Comparison of ENCODE assay signal across 15 cellular contexts in genomic region chr11:12186683-12187082, GRCh38.
DNase-seq lines count a peak whose midpoint lies in the region; ATAC-seq and TF ChIP-seq lines count a peak whose summit lies in the region.
"Had no signal": no experiment of that assay in that cellular context is flagged by ENCODE, and none has a peak within 500 bp of the region (broad histone marks: within the 10 kb centered on the region; RNA-seq: fewer than 3 reads in every experiment).

No MANE protein-coding gene starts in this region.

- H3K36me3 ChIP-seq in mesodermal cell (ENCODE audit: control insufficient read depth, insufficient read depth, low read length): peaks cover 46% of the 10 kb centered on the region

- H3K9me3 Mint-ChIP-seq in natural killer cell treated with Interleukin-12 subunit alpha and Interleukin-12 subunit beta and Interleukin-15 and Interleukin-18, amount 100 ng/mL, for 72 hours: no peaks in the 10 kb centered on the region
- H3K9me3 Mint-ChIP-seq in natural killer cell: no peaks in the 10 kb centered on the region
- no peaks in the 10 kb centered on the region for H3K9me3 Mint-ChIP-seq in activated CD4-positive, alpha-beta memory T cell treated with anti-CD3 and anti-CD28 coated beads, Interleukin-2, amount 10 ng/mL, durations not matched to agents 7 days and 5 days
- H3K9me3 Mint-ChIP-seq: activated naive CD8-positive, alpha-beta T cell treated with anti-CD3 and anti-CD28 coated beads, Interleukin-2, amount 10 ng/mL, durations not matched to agents 7 days and 5 days had no signal

- WGBS in mesodermal cell (ENCODE audit: insufficient coverage in 2 of 2), 2 experiments: 95 to 96% methylated on average over 6 of the region's 6 CpGs

- CTCF ChIA-PET in activated CD4-positive, alpha-beta memory T cell treated with anti-CD3 and anti-CD28 coated beads, Interleukin-2, amount 10 ng/mL, durations not matched to agents 7 days and 5 days (lab: Charles Lee): interaction anchor here (1.9 kb wide), 1 partner anchor 36 kb away, joined by 4 read pairs; no protein-coding TSS in a partner anchor

- peak overlapping the region; percentile 25 to 27 for H3K27ac Mint-ChIP-seq in natural killer cell treated with Interleukin-12 subunit alpha and Interleukin-12 subunit beta and Interleukin-15 and Interleukin-18, amount 100 ng/mL, for 72 hours
- no peak overlapping the region for H3K27ac Mint-ChIP-seq in natural killer cell
- peak overlapping the region; percentile 62 for H3K27ac Mint-ChIP-seq in activated CD4-positive, alpha-beta memory T cell treated with anti-CD3 and anti-CD28 coated beads, Interleukin-2, amount 10 ng/mL, durations not matched to agents 7 days and 5 days
- H3K27ac Mint-ChIP-seq: activated naive CD8-positive, alpha-beta T cell treated with anti-CD3 and anti-CD28 coated beads, Interleukin-2, amount 10 ng/mL, durations not matched to agents 7 days and 5 days had no signal

- no peak for TF ChIP-seq CTCF in natural killer cell (IDR thresholded peaks at IDR 0.05)

- no peaks in the 10 kb centered on the region for H3K9me3 ChIP-seq in mesodermal cell (ENCODE audit: control insufficient read depth, low read length)

- H3K4me3 ChIP-seq in mesodermal cell (ENCODE audit: extremely low read depth, insufficient read depth, low read length, poor library complexity, severe bottlenecking): no peak overlapping the region
- H3K4me3 ChIP-seq: SK-N-MC had no signal

- ATAC-seq in natural killer cell treated with Interleukin-12 subunit alpha and Interleukin-12 subunit beta and Interleukin-15 and Interleukin-18, amount 100 ng/mL, for 72 hours: no peak
- ATAC-seq in natural killer cell: no peak
- no peak for ATAC-seq in GM21447 (IDR thresholded peaks at IDR 0.05; ENCODE audit: unreplicated experiment)
- no peak for ATAC-seq in GM18861 (IDR thresholded peaks at IDR 0.05; ENCODE audit: unreplicated experiment)
- ATAC-seq in left colon: no peak

- no peaks in the 10 kb centered on the region for H3K27me3 Mint-ChIP-seq in natural killer cell treated with Interleukin-12 subunit alpha and Interleukin-12 subunit beta and Interleukin-15 and Interleukin-18, amount 100 ng/mL, for 72 hours
- H3K27me3 Mint-ChIP-seq in natural killer cell (ENCODE audit: low read depth in 2 of 2): peaks cover 0 to 2% of the 10 kb centered on the region in 2 donors
- H3K27me3 Mint-ChIP-seq in activated CD4-positive, alpha-beta memory T cell treated with anti-CD3 and anti-CD28 coated beads, Interleukin-2, amount 10 ng/mL, durations not matched to agents 7 days and 5 days: no peaks in the 10 kb centered on the region
- H3K27me3 Mint-ChIP-seq: activated naive CD8-positive, alpha-beta T cell treated with anti-CD3 and anti-CD28 coated beads, Interleukin-2, amount 10 ng/mL, durations not matched to agents 7 days and 5 days had no signal

- H3K27ac ChIP-seq in mesodermal cell (ENCODE audit: low read depth, low read length, severe bottlenecking): peak overlapping the region; percentile 13
- H3K27ac ChIP-seq: HL-60, parathyroid adenoma, SK-N-MC had no signal

- no peak for DNase-seq in natural killer cell treated with Interleukin-12 subunit alpha and Interleukin-12 subunit beta and Interleukin-15 and Interleukin-18, amount 100 ng/mL, for 72 hours (ENCODE audit: low spot score)
- DNase-seq in natural killer cell (no peak), left colon (no peak)
- no peak for DNase-seq in activated CD4-positive, alpha-beta memory T cell treated with anti-CD3 and anti-CD28 coated beads, Interleukin-2, amount 10 ng/mL, durations not matched to agents 7 days and 5 days
- DNase-seq: activated naive CD8-positive, alpha-beta T cell treated with anti-CD3 and anti-CD28 coated beads, Interleukin-2, amount 10 ng/mL, durations not matched to agents 7 days and 5 days; COR-L47; effector CD4-positive, alpha-beta T cell; glutamatergic neuron; stimulated activated CD4-positive, alpha-beta T cell treated with anti-CD3 and anti-CD28 coated beads, Interleukin-2, amount 100 ng/mL, for 48 hours had no signal

- no peaks in the 10 kb centered on the region for H3K36me3 Mint-ChIP-seq in natural killer cell treated with Interleukin-12 subunit alpha and Interleukin-12 subunit beta and Interleukin-15 and Interleukin-18, amount 100 ng/mL, for 72 hours
- no peaks in the 10 kb centered on the region for H3K36me3 Mint-ChIP-seq in natural killer cell
- H3K36me3 Mint-ChIP-seq in activated CD4-positive, alpha-beta memory T cell treated with anti-CD3 and anti-CD28 coated beads, Interleukin-2, amount 10 ng/mL, durations not matched to agents 7 days and 5 days (ENCODE audit: low read depth): peaks cover 31% of the 10 kb centered on the region

- POLR2A ChIA-PET in activated CD4-positive, alpha-beta memory T cell treated with anti-CD3 and anti-CD28 coated beads, Interleukin-2, amount 10 ng/mL, durations not matched to agents 7 days and 5 days (lab: Charles Lee): interaction anchor here (1.8 to 19.5 kb wide), 4 partner anchors 6 to 76 kb away, joined by 5 to 290 read pairs (median 148); partner anchors contain the start of gene MICAL2

- peaks cover 36% of the 10 kb centered on the region for H3K4me1 ChIP-seq in mesodermal cell (ENCODE audit: control insufficient read depth, insufficient read depth, low read length, poor library complexity, severe bottlenecking)
- H3K4me1 ChIP-seq: parathyroid adenoma had no signal

- no peak overlapping the region for H3K4me3 Mint-ChIP-seq in natural killer cell treated with Interleukin-12 subunit alpha and Interleukin-12 subunit beta and Interleukin-15 and Interleukin-18, amount 100 ng/mL, for 72 hours
- H3K4me3 Mint-ChIP-seq in natural killer cell: no peak overlapping the region
- H3K4me3 Mint-ChIP-seq in activated CD4-positive, alpha-beta memory T cell treated with anti-CD3 and anti-CD28 coated beads, Interleukin-2, amount 10 ng/mL, durations not matched to agents 7 days and 5 days: no peak overlapping the region
- H3K4me3 Mint-ChIP-seq: activated naive CD8-positive, alpha-beta T cell treated with anti-CD3 and anti-CD28 coated beads, Interleukin-2, amount 10 ng/mL, durations not matched to agents 7 days and 5 days had no signal

- peaks cover 3 to 24% of the 10 kb centered on the region in 2 donors for H3K4me1 Mint-ChIP-seq in natural killer cell treated with Interleukin-12 subunit alpha and Interleukin-12 subunit beta and Interleukin-15 and Interleukin-18, amount 100 ng/mL, for 72 hours (ENCODE audit: low read depth in 2 of 2)
- H3K4me1 Mint-ChIP-seq in natural killer cell: peaks cover 0 to 5% of the 10 kb centered on the region in 2 donors
- H3K4me1 Mint-ChIP-seq in activated CD4-positive, alpha-beta memory T cell treated with anti-CD3 and anti-CD28 coated beads, Interleukin-2, amount 10 ng/mL, durations not matched to agents 7 days and 5 days: peaks cover 55% of the 10 kb centered on the region

- intact Hi-C loops in natural killer cell (cut with micrococcal nuclease): no loop called here
- intact Hi-C loops in left colon (cut with DNase I, micrococcal nuclease): no loop called here

Comparison
In these comparisons a context has a peak if more than half of its experiments do, and no peak if none do; other contexts are left out.
1. H3K27ac Mint-ChIP-seq: peak in natural killer cell treated with Interleukin-12 subunit alpha and Interleukin-12 subunit beta and Interleukin-15 and Interleukin-18, amount 100 ng/mL, for 72 hours (2 of 2) and activated CD4-positive, alpha-beta memory T cell treated with anti-CD3 and anti-CD28 coated beads, Interleukin-2, amount 10 ng/mL, durations not matched to agents 7 days and 5 days (single experiment); none in natural killer cell (0 of 2).